Comparison of ENCODE assay signal across 8 cellular contexts in genomic region chr3:129211772-129212171, GRCh38. TPM values are rescaled to one million over a fixed set of nuclear protein-coding genes. Genes with fewer than 3 reads are reported as not detected.
A peak's percentile ranks its signal among the peaks of the same experiment; 100 is the strongest.
DNase-seq lines count a peak whose midpoint lies in the region; ATAC-seq and TF ChIP-seq lines count a peak whose summit lies in the region.
"Had no signal": no experiment of that assay in that cellular context is flagged by ENCODE, and none has a peak within 500 bp of the region (broad histone marks: within the 10 kb centered on the region; RNA-seq: fewer than 3 reads in every experiment).

No MANE protein-coding gene starts in this region.

- H3K36me3 Mint-ChIP-seq in activated naive CD4-positive, alpha-beta T cell treated with anti-CD3 and anti-CD28 coated beads, Interleukin-2, amount 10 ng/mL, durations not matched to agents 7 days and 5 days = no peaks in the 10 kb centered on the region

- H3K4me3 Mint-ChIP-seq in activated naive CD4-positive, alpha-beta T cell treated with anti-CD3 and anti-CD28 coated beads, Interleukin-2, amount 10 ng/mL, durations not matched to agents 7 days and 5 days = no peak overlapping the region

- H3K27ac ChIP-seq in stomach = peak overlapping the region; percentile 30 to 76 (median 66)

- H3K9me3 Mint-ChIP-seq in activated naive CD4-positive, alpha-beta T cell treated with anti-CD3 and anti-CD28 coated beads, Interleukin-2, amount 10 ng/mL, durations not matched to agents 7 days and 5 days = no peaks in the 10 kb centered on the region

- peak; percentile 100 for DNase-seq in HT-29 (ENCODE audit: low spot score)
- DNase-seq in SHP77 treated with DMSO at 0.1 percent for 48 hours (lab: John Stamatoyannopoulos, UW) = peak; percentile 64
- DNase-seq in left cardiac atrium = peak; percentile 79
- DNase-seq in stomach = peak; percentile 86
- no peak for DNase-seq in activated naive CD4-positive, alpha-beta T cell treated with anti-CD3 and anti-CD28 coated beads, Interleukin-2, amount 10 ng/mL, durations not matched to agents 7 days and 5 days
- DNase-seq in GM10248 (ENCODE audit: extremely low spot score) = no peak

- intact Hi-C loops in left cardiac atrium (cut with DNase I) = no loop called here
- intact Hi-C loops in stomach (cut with DNase I; ENCODE audit: low total_unique reads) = no loop called here

- ATAC-seq in left cardiac atrium = peak; percentile 76 to 99
- ATAC-seq in HG03378 (IDR thresholded peaks at IDR 0.05; ENCODE audit: unreplicated experiment) = no peak

- H3K27me3 ChIP-seq in stomach = no peaks in the 10 kb centered on the region
- H3K27me3 ChIP-seq: dorsolateral prefrontal cortex had no signal

- peaks cover 6 to 19% (median 14%) of the 10 kb centered on the region in 4 donors for H3K4me1 ChIP-seq in stomach

- CTCF ChIA-PET in activated naive CD4-positive, alpha-beta T cell treated with anti-CD3 and anti-CD28 coated beads, Interleukin-2, amount 10 ng/mL, durations not matched to agents 7 days and 5 days (lab: Charles Lee) = no interaction called here
- CTCF ChIA-PET in GM10248 (lab: Yijun Ruan, JAX) = interaction anchor here (1.0 kb wide), 1 partner anchor 11 kb away, joined by 3 read pairs; no protein-coding TSS in a partner anchor

- TF ChIP-seq CTCF in stomach (IDR thresholded peaks at IDR 0.05) (no peak), GM10248 (IDR thresholded peaks at IDR 0.05; ENCODE audit: control extremely low read depth, extremely low read depth, low read depth, missing control alignments) (no peak)

- POLR2A ChIA-PET in GM10248 (lab: Yijun Ruan, JAX) = no interaction called here

- peaks cover 20% of the 10 kb centered on the region for H3K27me3 Mint-ChIP-seq in activated naive CD4-positive, alpha-beta T cell treated with anti-CD3 and anti-CD28 coated beads, Interleukin-2, amount 10 ng/mL, durations not matched to agents 7 days and 5 days

- no peak for TF ChIP-seq EP300 in stomach (IDR thresholded peaks at IDR 0.05)

- TF ChIP-seq POLR2A in stomach (IDR thresholded peaks at IDR 0.05) = no peak

- no peaks in the 10 kb centered on the region for H3K36me3 ChIP-seq in stomach

- H3K27ac Mint-ChIP-seq in activated naive CD4-positive, alpha-beta T cell treated with anti-CD3 and anti-CD28 coated beads, Interleukin-2, amount 10 ng/mL, durations not matched to agents 7 days and 5 days = no peak overlapping the region

- no peaks in the 10 kb centered on the region for H3K9me3 ChIP-seq in stomach

- WGBS in stomach, 5 donors = 9 to 19% (median 12%) methylated on average over 6 of the region's 6 CpGs

- H3K4me1 Mint-ChIP-seq in activated naive CD4-positive, alpha-beta T cell treated with anti-CD3 and anti-CD28 coated beads, Interleukin-2, amount 10 ng/mL, durations not matched to agents 7 days and 5 days = peaks cover 3% of the 10 kb centered on the region

- H3K4me3 ChIP-seq in stomach = no peak overlapping the region
- H3K4me3 ChIP-seq: dorsolateral prefrontal cortex had no signal

RNA-seq across cellular contexts. Expression of gene CNBP, which starts 28.1 kb away (rescaled TPM):
- total RNA-seq in HT-29 (2014; rRNA removed; shearing (Covaris generic)) = 289 and 305 TPM in 2 replicates
- 100 to 1,000 TPM; 342 to 378 TPM for total RNA-seq in left cardiac atrium
- 100 to 1,000 TPM; 185 to 399 (median 202) TPM for total RNA-seq in stomach
- polyA plus RNA-seq in stomach = 100 to 1,000 TPM; 315 to 537 (median 323) TPM

RNA-seq across cellular contexts. Expression of gene COPG1, which starts 37.6 kb away (rescaled TPM):
- total RNA-seq in HT-29 (2014; rRNA removed; shearing (Covaris generic)) = 186 and 190 TPM in 2 replicates
- total RNA-seq in left cardiac atrium (100 to 1,000 TPM; 109 to 149 TPM), stomach (100 to 1,000 TPM in 4 of 5 donors, 10 to 100 TPM in 1; 38.5 to 356 (median 114) TPM)
- 100 to 1,000 TPM in 1 of 3 donors, 10 to 100 TPM in 2; 79.8 to 113 (median 88.7) TPM for polyA plus RNA-seq in stomach

RNA-seq across cellular contexts. Expression of gene ISY1, which starts 50.9 kb away (rescaled TPM):
- 24.2 and 25.2 TPM in 2 replicates for total RNA-seq in HT-29 (2014; rRNA removed; shearing (Covaris generic))
- total RNA-seq in left cardiac atrium (10 to 100 TPM; 23.3 to 28.3 TPM), stomach (10 to 100 TPM in 1 of 5 donors, 1 to 10 TPM in 4; 5.4 to 24.4 (median 7.0) TPM)
- 10 to 100 TPM; 17.8 to 31.5 (median 19.5) TPM for polyA plus RNA-seq in stomach

Comparison
In these comparisons a context has a peak if more than half of its experiments do, and no peak if none do; other contexts are left out.
1. DNase-seq: peak in HT-29 (single experiment), SHP77 treated with DMSO at 0.1 percent for 48 hours (single experiment), left cardiac atrium (single experiment) and stomach (single experiment); none in activated naive CD4-positive, alpha-beta T cell treated with anti-CD3 and anti-CD28 coated beads, Interleukin-2, amount 10 ng/mL, durations not matched to agents 7 days and 5 days (single experiment) and GM10248 (single experiment).